1 cellular context compared by ENCODE assay signal in the genomic region with DNA sequence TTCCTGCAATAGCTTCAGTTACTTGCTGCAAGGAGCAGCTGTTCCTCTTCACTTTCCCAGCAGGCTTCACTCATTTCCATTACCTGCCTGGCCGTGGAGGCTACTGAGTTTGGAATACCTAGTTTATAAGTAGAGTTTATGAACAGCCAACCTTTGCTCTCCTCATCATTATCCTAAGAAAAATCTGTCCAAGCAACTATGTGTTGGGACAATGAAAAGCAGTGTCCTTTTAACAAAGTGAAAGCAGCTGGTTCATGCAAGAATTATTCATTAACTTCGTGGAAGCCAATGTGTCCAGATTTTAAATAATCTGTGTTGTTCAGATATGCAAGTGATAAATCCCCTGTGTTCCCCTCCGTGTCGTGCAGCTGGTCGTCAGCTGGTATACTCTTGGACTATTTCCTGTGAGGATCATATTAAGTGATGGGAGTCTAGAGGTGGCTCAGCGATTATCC.
TF ChIP-seq lines count a peak whose summit lies in the region.

No MANE protein-coding gene starts in this region.

TF ChIP-seq in GM23338, 12 proteins besides CTCF, POLR2A, EP300 and RAD21 (continued from another document):
- TF ChIP-seq ZNF462 (CRISPR knock-in tag; IDR thresholded peaks at IDR 0.05): no peak
- no peak for TF ChIP-seq CREB1 (CRISPR knock-in tag; IDR thresholded peaks at IDR 0.05; ENCODE audit: low read depth)
- no peak for TF ChIP-seq JUNB (IDR thresholded peaks at IDR 0.05; ENCODE audit: unreplicated experiment)
- TF ChIP-seq STAT1 (IDR thresholded peaks at IDR 0.05; ENCODE audit: unreplicated experiment): no peak
- no peak for TF ChIP-seq EZH2phosphoT487 (IDR thresholded peaks at IDR 0.05; ENCODE audit: unreplicated experiment)
- no peak for TF ChIP-seq REST (IDR thresholded peaks at IDR 0.05; ENCODE audit: unreplicated experiment)
